12 cellular contexts compared by ENCODE assay signal in the genomic region with DNA sequence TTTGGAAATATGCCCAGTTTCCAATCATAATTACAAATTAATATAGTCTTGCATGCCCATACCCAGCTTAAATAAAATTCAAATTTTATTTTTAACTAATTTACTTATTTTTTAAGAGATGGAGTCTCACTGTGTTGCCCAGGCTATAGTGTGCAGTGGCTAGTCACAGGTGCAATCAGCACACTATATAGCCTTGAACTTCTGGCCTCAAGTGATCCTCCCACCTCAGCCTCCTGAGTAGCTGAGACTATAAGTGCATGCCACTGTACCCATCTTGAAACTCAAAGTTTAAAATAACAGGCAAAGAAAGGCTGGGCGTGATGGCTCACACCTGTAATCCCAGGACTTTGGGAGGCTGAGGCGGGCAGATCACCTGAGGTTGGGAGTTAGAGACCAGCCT.
"Had no signal": no experiment of that assay in that cellular context is flagged by ENCODE, and none has a peak within 500 bp of the region (broad histone marks: within the 10 kb centered on the region; RNA-seq: fewer than 3 reads in every experiment).

No MANE protein-coding gene starts in this region.

- FAIRE-seq: urothelium cell line had no signal

- H3K27me3 ChIP-seq: cardiac muscle cell, right atrium auricular region had no signal

- H3K4me1 ChIP-seq: prostate gland had no signal

- H3K9me3 Mint-ChIP-seq: activated naive CD4-positive, alpha-beta T cell treated with anti-CD3 and anti-CD28 coated beads, Interleukin-2, amount 50 U/mL, for 72 hours; mesothelial cell of epicardium; neural crest cell had no signal

- H3K4me3 Mint-ChIP-seq: mesothelial cell of epicardium, neural crest cell had no signal

- H3K27ac Mint-ChIP-seq: activated naive CD4-positive, alpha-beta T cell treated with anti-CD3 and anti-CD28 coated beads, Interleukin-2, amount 50 U/mL, for 72 hours; mesothelial cell of epicardium had no signal

- DNase-seq: activated CD4-positive, alpha-beta T cell treated with anti-CD3 and anti-CD28 coated beads, Interleukin-2, amount 50 U/mL, for 4 hours; activated gamma-delta T cell treated with Interleukin-2 at 50 U/mL for 16 hours; effector memory CD4-positive, alpha-beta T cell; T-helper 2 cell; WERI-Rb-1 had no signal

- H3K36me3 ChIP-seq: prostate gland had no signal

- H3K4me3 ChIP-seq: cardiac muscle cell, prostate gland, right atrium auricular region had no signal

- H3K9me3 ChIP-seq: prostate gland, right atrium auricular region had no signal

- ATAC-seq: activated naive CD4-positive, alpha-beta T cell treated with anti-CD3 and anti-CD28 coated beads, Interleukin-2, amount 50 U/mL, for 72 hours had no signal

- H3K27ac ChIP-seq: cardiac muscle cell, prostate gland, right atrium auricular region, WERI-Rb-1 had no signal
